ENCODE assay signal across 30 cellular contexts in genomic region chr18:4020026-4020425, GRCh38.
"Had no signal": no experiment of that assay in that cellular context is flagged by ENCODE, and none has a peak within 500 bp of the region (broad histone marks: within the 10 kb centered on the region; RNA-seq: fewer than 3 reads in every experiment).

No MANE protein-coding gene starts in this region.

- H2AFZ ChIP-seq: parathyroid adenoma had no signal

- H3K27me3 ChIP-seq: breast epithelium, foreskin keratinocyte, heart right ventricle, right atrium auricular region, stomach, thyroid gland, upper lobe of right lung had no signal

- H3K79me2 ChIP-seq: parathyroid adenoma had no signal

- DNase-seq: activated CD4-positive, alpha-beta T cell treated with anti-CD3 and anti-CD28 coated beads for 1 hour; activated CD4-positive, alpha-beta T cell treated with anti-CD3 and anti-CD28 coated beads, Interleukin-2, amount 50 U/mL, for 1 hour; activated CD8-positive, alpha-beta T cell treated with anti-CD3 and anti-CD28 coated beads for 36 hours; activated naive CD4-positive, alpha-beta T cell; activated T-cell treated with anti-CD3 and anti-CD28 coated beads, Interleukin-2, amount 50 U/mL, for 72 hours; endodermal cell; foreskin keratinocyte; heart right ventricle; left cardiac atrium; left ventricle myocardium superior; mammary epithelial cell; naive B cell; nucleus accumbens; stimulated activated CD4-positive, alpha-beta T cell treated with anti-CD3 and anti-CD28 coated beads, Interleukin-1b, Interleukin-23, amount 100 ng/mL, for 48 hours; stimulated activated CD4-positive, alpha-beta T cell treated with anti-CD3 and anti-CD28 coated beads, Interleukin-4, amount 100 ng/mL, for 4 hours; stimulated activated CD8-positive, alpha-beta memory T cell treated with anti-CD3 and anti-CD28 coated beads, Interleukin-4, amount 100 ng/mL, for 48 hours; stimulated activated naive B cell treated with anti-CD40 and anti-IgM and Interleukin-4, amounts not matched to agents 10 μg/mL and 1 μg/mL and 100 μg/mL, for 72 hours; stomach; T-helper 2 cell; thyroid gland; upper lobe of right lung had no signal

- ATAC-seq: activated CD8-positive, alpha-beta T cell treated with anti-CD3 and anti-CD28 coated beads for 36 hours; activated naive CD4-positive, alpha-beta T cell treated with anti-CD3 and anti-CD28 coated beads, Interleukin-2, amount 50 U/mL, for 72 hours; activated T-cell treated with anti-CD3 and anti-CD28 coated beads, Interleukin-2, amount 50 U/mL, for 72 hours; foreskin keratinocyte; heart right ventricle; left cardiac atrium; left ventricle myocardium superior; stimulated activated naive B cell treated with anti-CD40 and anti-IgM and Interleukin-4, amounts not matched to agents 10 μg/mL and 1 μg/mL and 100 μg/mL, for 72 hours; upper lobe of right lung had no signal

- H3K27ac ChIP-seq: breast epithelium, esophagus muscularis mucosa, foreskin keratinocyte, heart right ventricle, parathyroid adenoma, right atrium auricular region, stomach, thyroid gland, upper lobe of right lung had no signal

- H3K4me1 Mint-ChIP-seq: naive B cell; stimulated activated naive B cell treated with anti-CD40 and anti-IgM and Interleukin-4, amounts not matched to agents 10 μg/mL and 1 μg/mL and 100 μg/mL, for 72 hours had no signal

- H3K36me3 ChIP-seq: breast epithelium, esophagus muscularis mucosa, heart right ventricle, right atrium auricular region, stomach, thyroid gland, upper lobe of right lung had no signal

- H3K4me3 Mint-ChIP-seq: activated CD8-positive, alpha-beta T cell treated with anti-CD3 and anti-CD28 coated beads for 36 hours; activated T-cell treated with anti-CD3 and anti-CD28 coated beads, Interleukin-2, amount 50 U/mL, for 72 hours; central memory CD8-positive, alpha-beta T cell; dendritic cell treated with granulocyte-macrophage colony-stimulating factor and Interleukin-4, amounts not matched to agents 40 ng/mL and 50 ng/mL, for 4 days; endodermal cell; mesothelial cell of epicardium; naive B cell; stimulated activated naive B cell treated with anti-CD40 and anti-IgM and Interleukin-4, amounts not matched to agents 10 μg/mL and 1 μg/mL and 100 μg/mL, for 72 hours had no signal

- H3K27ac Mint-ChIP-seq: activated CD8-positive, alpha-beta T cell treated with anti-CD3 and anti-CD28 coated beads for 36 hours; activated naive CD4-positive, alpha-beta T cell treated with anti-CD3 and anti-CD28 coated beads, Interleukin-2, amount 50 U/mL, for 72 hours; activated T-cell treated with anti-CD3 and anti-CD28 coated beads, Interleukin-2, amount 50 U/mL, for 72 hours; dendritic cell treated with granulocyte-macrophage colony-stimulating factor and Interleukin-4, amounts not matched to agents 40 ng/mL and 50 ng/mL, for 4 days; endodermal cell; mesothelial cell of epicardium; naive B cell; stimulated activated naive B cell treated with anti-CD40 and anti-IgM and Interleukin-4, amounts not matched to agents 10 μg/mL and 1 μg/mL and 100 μg/mL, for 72 hours had no signal

- H3K27me3 Mint-ChIP-seq: central memory CD8-positive, alpha-beta T cell had no signal

- H3K4me1 ChIP-seq: breast epithelium, esophagus muscularis mucosa, foreskin keratinocyte, heart right ventricle, parathyroid adenoma, right atrium auricular region, thyroid gland, upper lobe of right lung had no signal

- H3K36me3 Mint-ChIP-seq: activated naive CD4-positive, alpha-beta T cell treated with anti-CD3 and anti-CD28 coated beads, Interleukin-2, amount 50 U/mL, for 72 hours; mesothelial cell of epicardium; naive B cell; stimulated activated naive B cell treated with anti-CD40 and anti-IgM and Interleukin-4, amounts not matched to agents 10 μg/mL and 1 μg/mL and 100 μg/mL, for 72 hours had no signal

- H3K9me3 Mint-ChIP-seq: central memory CD8-positive, alpha-beta T cell had no signal

- H3K4me2 ChIP-seq: smooth muscle cell had no signal

- H3K4me3 ChIP-seq: breast epithelium, esophagus muscularis mucosa, heart right ventricle, right atrium auricular region, smooth muscle cell, stomach, thyroid gland, upper lobe of right lung had no signal
